In the genomic region with DNA sequence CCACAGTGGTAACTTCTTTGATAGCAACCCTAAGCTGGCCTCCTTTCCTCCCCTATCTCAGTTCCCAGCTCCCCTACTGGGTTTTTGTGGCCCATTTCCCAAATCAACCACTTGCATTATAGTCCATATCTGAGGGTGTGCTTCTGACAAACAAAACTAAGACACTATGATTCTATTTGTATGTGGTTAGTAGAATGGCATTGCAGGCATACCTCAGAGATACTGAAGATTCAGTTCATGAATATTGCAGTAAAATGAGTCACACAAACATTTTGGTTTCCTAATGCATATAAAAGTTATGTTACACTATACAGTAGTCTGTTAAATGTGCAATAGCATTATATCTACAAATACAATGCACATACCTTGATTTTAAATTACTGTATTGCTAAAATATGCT, we compare ENCODE assay signal across 24 cellular contexts. TPM values are rescaled to one million over a fixed set of nuclear protein-coding genes. Genes with fewer than 3 reads are reported as not detected.
A peak's percentile ranks its signal among the peaks of the same experiment; 100 is the strongest.
DNase-seq lines count a peak whose midpoint lies in the region; ATAC-seq and TF ChIP-seq lines count a peak whose summit lies in the region.
"Had no signal": no experiment of that assay in that cellular context is flagged by ENCODE, and none has a peak within 500 bp of the region (broad histone marks: within the 10 kb centered on the region; RNA-seq: fewer than 3 reads in every experiment).

No MANE protein-coding gene starts in this region.

- H3K4me2 ChIP-seq in Karpas-422 (ENCODE audit: low read depth, low read length, poor library complexity, severe bottlenecking), result no peak overlapping the region

- H3K79me2 ChIP-seq in Karpas-422 (ENCODE audit: low read length), result no peaks in the 10 kb centered on the region

- no peak overlapping the region for H2AFZ ChIP-seq in Karpas-422 (ENCODE audit: low read length)

- DNase-seq in activated naive CD8-positive, alpha-beta T cell treated with anti-CD3 and anti-CD28 coated beads, Interleukin-2, amount 10 ng/mL, durations not matched to agents 7 days and 5 days, result no peak
- DNase-seq in activated naive CD8-positive, alpha-beta T cell treated with anti-CD3 and anti-CD28 coated beads, Interleukin-2, amount 50 U/mL, for 24 hours, result no peak
- peak; percentile 15 for DNase-seq in fibroblast of peridontal ligament (ENCODE audit: extremely low read depth)
- DNase-seq in DMS 273 treated with DMSO at 0.1 percent for 48 hours (lab: John Stamatoyannopoulos, UW), result no peak
- no peak for DNase-seq in Karpas-422
- DNase-seq in left lung, result no peak
- no peak for DNase-seq in NCI-H345 (lab: John Stamatoyannopoulos, UW)
- DNase-seq: activated CD4-positive, alpha-beta T cell treated with anti-CD3 and anti-CD28 coated beads, Interleukin-2, amount 10 ng/mL, durations not matched to agents 7 days and 5 days; activated CD8-positive, alpha-beta memory T cell treated with anti-CD3 and anti-CD28 coated beads, Interleukin-2, amount 10 ng/mL, durations not matched to agents 7 days and 5 days; H7; heart right ventricle; left colon; NCI-H1092 treated with DMSO at 0.1 percent for 48 hours; NCI-H187 treated with DMSO at 0.1 percent for 48 hours; posterior cingulate gyrus; right lobe of liver; T-helper 2 cell; transverse colon had no signal

- H3K27me3 Mint-ChIP-seq in activated naive CD8-positive, alpha-beta T cell treated with anti-CD3 and anti-CD28 coated beads, Interleukin-2, amount 10 ng/mL, durations not matched to agents 7 days and 5 days, result peaks cover 5% of the 10 kb centered on the region
- peaks cover 2% of the 10 kb centered on the region for H3K27me3 Mint-ChIP-seq in activated naive CD8-positive, alpha-beta T cell treated with anti-CD3 and anti-CD28 coated beads, Interleukin-2, amount 50 U/mL, for 24 hours
- peaks cover 6% of the 10 kb centered on the region for H3K27me3 Mint-ChIP-seq in activated T-helper 17 cell treated with anti-CD3 and anti-CD28 coated beads, Interleukin-2, amount 50 U/mL, for 72 hours

- no peak overlapping the region for H3K4me3 ChIP-seq in Karpas-422 (ENCODE audit: low read length)
- H3K4me3 ChIP-seq in left lung, result no peak overlapping the region
- H3K4me3 ChIP-seq: heart right ventricle, right lobe of liver, SK-N-MC, transverse colon had no signal

- intact Hi-C loops in left lung (cut with DNase I), result loop anchor here in 1 of 2 donors (5.0 kb wide), 1 partner anchor 313 kb away; no protein-coding TSS in a partner anchor

- H3K36me3 Mint-ChIP-seq in activated naive CD8-positive, alpha-beta T cell treated with anti-CD3 and anti-CD28 coated beads, Interleukin-2, amount 10 ng/mL, durations not matched to agents 7 days and 5 days, result no peaks in the 10 kb centered on the region
- H3K36me3 Mint-ChIP-seq in activated naive CD8-positive, alpha-beta T cell treated with anti-CD3 and anti-CD28 coated beads, Interleukin-2, amount 50 U/mL, for 24 hours (ENCODE audit: low read depth), result no peaks in the 10 kb centered on the region
- H3K36me3 Mint-ChIP-seq in activated T-helper 17 cell treated with anti-CD3 and anti-CD28 coated beads, Interleukin-2, amount 50 U/mL, for 72 hours (ENCODE audit: low read depth), result no peaks in the 10 kb centered on the region
- H3K36me3 Mint-ChIP-seq: activated CD8-positive, alpha-beta memory T cell treated with anti-CD3 and anti-CD28 coated beads, Interleukin-2, amount 10 ng/mL, durations not matched to agents 7 days and 5 days; activated naive CD4-positive, alpha-beta T cell treated with anti-CD3 and anti-CD28 coated beads, Interleukin-2, amount 50 U/mL, for 24 hours; memory B cell had no signal

- H3K27ac ChIP-seq in Karpas-422 (ENCODE audit: low read length) (no peak overlapping the region), left lung (no peak overlapping the region)
- H3K27ac ChIP-seq: heart right ventricle, HL-60, right lobe of liver, SK-N-MC, transverse colon had no signal

- no peaks in the 10 kb centered on the region for H3K9me2 ChIP-seq in Karpas-422 (replicated peaks; ENCODE audit: insufficient read depth, low read length)

- H3K9me3 ChIP-seq in Karpas-422 (ENCODE audit: low read length), result no peaks in the 10 kb centered on the region
- H3K9me3 ChIP-seq in left lung, result no peaks in the 10 kb centered on the region
- H3K9me3 ChIP-seq: heart right ventricle, right lobe of liver, transverse colon had no signal

- peak overlapping the region; percentile 34 for H3K27ac Mint-ChIP-seq in activated naive CD8-positive, alpha-beta T cell treated with anti-CD3 and anti-CD28 coated beads, Interleukin-2, amount 10 ng/mL, durations not matched to agents 7 days and 5 days
- H3K27ac Mint-ChIP-seq in activated naive CD8-positive, alpha-beta T cell treated with anti-CD3 and anti-CD28 coated beads, Interleukin-2, amount 50 U/mL, for 24 hours, result no peak overlapping the region
- H3K27ac Mint-ChIP-seq in activated T-helper 17 cell treated with anti-CD3 and anti-CD28 coated beads, Interleukin-2, amount 50 U/mL, for 72 hours, result no peak overlapping the region
- H3K27ac Mint-ChIP-seq: activated CD4-positive, alpha-beta T cell treated with anti-CD3 and anti-CD28 coated beads, Interleukin-2, amount 10 ng/mL, durations not matched to agents 7 days and 5 days; activated CD8-positive, alpha-beta memory T cell treated with anti-CD3 and anti-CD28 coated beads, Interleukin-2, amount 10 ng/mL, durations not matched to agents 7 days and 5 days; activated naive CD4-positive, alpha-beta T cell treated with anti-CD3 and anti-CD28 coated beads, Interleukin-2, amount 50 U/mL, for 24 hours; B cell; memory B cell had no signal

- POLR2A ChIA-PET in activated naive CD8-positive, alpha-beta T cell treated with anti-CD3 and anti-CD28 coated beads, Interleukin-2, amount 10 ng/mL, durations not matched to agents 7 days and 5 days (lab: Charles Lee), result no interaction called here

- no peaks in the 10 kb centered on the region for H4K20me1 ChIP-seq in Karpas-422 (ENCODE audit: insufficient read depth, low read depth, low read length)

- H3K4me1 ChIP-seq in Karpas-422 (ENCODE audit: low read length) (peaks cover 6% of the 10 kb centered on the region), left lung (no peaks in the 10 kb centered on the region)
- H3K4me1 ChIP-seq: transverse colon had no signal

- no peaks in the 10 kb centered on the region for H3K9me3 Mint-ChIP-seq in activated naive CD8-positive, alpha-beta T cell treated with anti-CD3 and anti-CD28 coated beads, Interleukin-2, amount 10 ng/mL, durations not matched to agents 7 days and 5 days
- no peaks in the 10 kb centered on the region for H3K9me3 Mint-ChIP-seq in activated naive CD8-positive, alpha-beta T cell treated with anti-CD3 and anti-CD28 coated beads, Interleukin-2, amount 50 U/mL, for 24 hours
- no peaks in the 10 kb centered on the region for H3K9me3 Mint-ChIP-seq in activated T-helper 17 cell treated with anti-CD3 and anti-CD28 coated beads, Interleukin-2, amount 50 U/mL, for 72 hours
- H3K9me3 Mint-ChIP-seq: activated CD4-positive, alpha-beta T cell treated with anti-CD3 and anti-CD28 coated beads, Interleukin-2, amount 10 ng/mL, durations not matched to agents 7 days and 5 days; activated naive CD4-positive, alpha-beta T cell treated with anti-CD3 and anti-CD28 coated beads, Interleukin-2, amount 50 U/mL, for 24 hours; memory B cell had no signal

- no peak overlapping the region for H3K9ac ChIP-seq in Karpas-422 (ENCODE audit: low read length)

- no peaks in the 10 kb centered on the region for H3K36me3 ChIP-seq in Karpas-422 (ENCODE audit: insufficient read depth, low read length)
- no peaks in the 10 kb centered on the region for H3K36me3 ChIP-seq in left lung
- H3K36me3 ChIP-seq: heart right ventricle, right lobe of liver, transverse colon had no signal

- no peak for TF ChIP-seq CTCF in left lung (IDR thresholded peaks at IDR 0.05)

- peaks cover 4% of the 10 kb centered on the region for H3K4me1 Mint-ChIP-seq in activated naive CD8-positive, alpha-beta T cell treated with anti-CD3 and anti-CD28 coated beads, Interleukin-2, amount 10 ng/mL, durations not matched to agents 7 days and 5 days
- peaks cover 1% of the 10 kb centered on the region for H3K4me1 Mint-ChIP-seq in activated naive CD8-positive, alpha-beta T cell treated with anti-CD3 and anti-CD28 coated beads, Interleukin-2, amount 50 U/mL, for 24 hours
- no peaks in the 10 kb centered on the region for H3K4me1 Mint-ChIP-seq in activated T-helper 17 cell treated with anti-CD3 and anti-CD28 coated beads, Interleukin-2, amount 50 U/mL, for 72 hours
- H3K4me1 Mint-ChIP-seq: activated naive CD4-positive, alpha-beta T cell treated with anti-CD3 and anti-CD28 coated beads, Interleukin-2, amount 50 U/mL, for 24 hours; memory B cell had no signal

- H3K27me3 ChIP-seq in Karpas-422 (ENCODE audit: low read length), result no peaks in the 10 kb centered on the region
- no peaks in the 10 kb centered on the region for H3K27me3 ChIP-seq in left lung
- H3K27me3 ChIP-seq: right lobe of liver had no signal

- H3K4me3 Mint-ChIP-seq in activated naive CD8-positive, alpha-beta T cell treated with anti-CD3 and anti-CD28 coated beads, Interleukin-2, amount 10 ng/mL, durations not matched to agents 7 days and 5 days, result no peak overlapping the region
- H3K4me3 Mint-ChIP-seq in activated naive CD8-positive, alpha-beta T cell treated with anti-CD3 and anti-CD28 coated beads, Interleukin-2, amount 50 U/mL, for 24 hours, result no peak overlapping the region
- no peak overlapping the region for H3K4me3 Mint-ChIP-seq in activated T-helper 17 cell treated with anti-CD3 and anti-CD28 coated beads, Interleukin-2, amount 50 U/mL, for 72 hours
- H3K4me3 Mint-ChIP-seq: activated CD4-positive, alpha-beta T cell treated with anti-CD3 and anti-CD28 coated beads, Interleukin-2, amount 10 ng/mL, durations not matched to agents 7 days and 5 days; activated CD8-positive, alpha-beta memory T cell treated with anti-CD3 and anti-CD28 coated beads, Interleukin-2, amount 10 ng/mL, durations not matched to agents 7 days and 5 days; activated naive CD4-positive, alpha-beta T cell treated with anti-CD3 and anti-CD28 coated beads, Interleukin-2, amount 50 U/mL, for 24 hours; B cell; memory B cell had no signal

- ATAC-seq in activated naive CD8-positive, alpha-beta T cell treated with anti-CD3 and anti-CD28 coated beads, Interleukin-2, amount 10 ng/mL, durations not matched to agents 7 days and 5 days (ENCODE audit: low read depth), result no peak
- no peak for ATAC-seq in activated naive CD8-positive, alpha-beta T cell treated with anti-CD3 and anti-CD28 coated beads, Interleukin-2, amount 50 U/mL, for 24 hours
- ATAC-seq in activated T-helper 17 cell treated with anti-CD3 and anti-CD28 coated beads, Interleukin-2, amount 50 U/mL, for 72 hours (replicated peaks), result peak; percentile 56
- no peak for ATAC-seq in left lung
- ATAC-seq: activated CD8-positive, alpha-beta memory T cell treated with anti-CD3 and anti-CD28 coated beads, Interleukin-2, amount 10 ng/mL, durations not matched to agents 7 days and 5 days; heart right ventricle; left colon; right lobe of liver had no signal

RNA-seq across cellular contexts. Expression of gene TMEM243, which starts 15.4 kb away (rescaled TPM):
- 10 to 100 TPM; 56.1 to 59.5 TPM for total RNA-seq in activated naive CD8-positive, alpha-beta T cell treated with anti-CD3 and anti-CD28 coated beads, Interleukin-2, amount 10 ng/mL, durations not matched to agents 7 days and 5 days
- total RNA-seq in activated T-helper 17 cell treated with anti-CD3 and anti-CD28 coated beads, Interleukin-2, amount 50 U/mL, for 72 hours, result 10 to 100 TPM; 58.8 to 70.8 TPM
- 76.0 and 158 TPM in 2 replicates for total RNA-seq in Karpas-422 (2014; rRNA removed; shearing (Covaris generic); ENCODE audit: low replicate concordance)
- total RNA-seq in left lung, result 10 to 100 TPM; 59.8 to 99.1 TPM
